In genomic region chr11:69658606-69659450, GRCh38 we compare ENCODE assay signal across 20 cellular contexts. TPM values are rescaled to one million over a fixed set of nuclear protein-coding genes. Genes with fewer than 3 reads are reported as not detected.
DNase-seq lines count a peak whose midpoint lies in the region; ATAC-seq, FAIRE-seq and TF ChIP-seq lines count a peak whose summit lies in the region.
"Had no signal": no experiment of that assay in that cellular context is flagged by ENCODE, and none has a peak within 500 bp of the region (broad histone marks: within the 10 kb centered on the region; RNA-seq: fewer than 3 reads in every experiment).

No MANE protein-coding gene starts in this region.

- no TSS peak for BruUV-seq in GM12878 (replicated peaks; lab: Mats Ljungman, UMichigan)

- no peak overlapping the region for H3K4me2 ChIP-seq in GM12878 (ENCODE audit: control insufficient read depth, insufficient read depth)

- TF ChIP-seq POLR2A in GM12878 (IDR thresholded peaks at IDR 0.05; ENCODE audit: low read depth, low read length), result no peak

- in situ Hi-C loops in GM12878 (cut with MboI), result no loop called here

- 66% methylated on average over 19 of the region's 19 CpGs for WGBS in GM12878 (ENCODE audit: insufficient coverage, insufficient replicate concordance, low lambda C conversion rate, missing lambda C conversion rate)
- 78 to 80% methylated on average over 16 to 18 of the region's 19 CpGs for WGBS in mesodermal cell (ENCODE audit: insufficient coverage in 2 of 2), 2 experiments

- no peak overlapping the region for H3K27ac ChIP-seq in GM12878 (ENCODE audit: control insufficient read depth, insufficient read depth)
- peak overlapping the region; percentile 98 for H3K27ac ChIP-seq in mesodermal cell (ENCODE audit: low read depth, low read length, severe bottlenecking)

- no peaks in the 10 kb centered on the region for H3K36me3 Mint-ChIP-seq in natural killer cell treated with Interleukin-12 subunit alpha and Interleukin-12 subunit beta and Interleukin-15 and Interleukin-18, amount 100 ng/mL, for 72 hours
- no peaks in the 10 kb centered on the region for H3K36me3 Mint-ChIP-seq in natural killer cell

- no peak overlapping the region for H3K4me3 ChIP-seq in GM12878
- no peak overlapping the region for H3K4me3 ChIP-seq in mesodermal cell (ENCODE audit: extremely low read depth, insufficient read depth, low read length, poor library complexity, severe bottlenecking)

- intact Hi-C loops in natural killer cell (cut with micrococcal nuclease), result no loop called here
- intact Hi-C loops in GM12878 (cut with micrococcal nuclease; ENCODE audit: unreplicated experiment), result no loop called here

- no peak for TF ChIP-seq CTCF in natural killer cell (IDR thresholded peaks at IDR 0.05)
- no peak for TF ChIP-seq CTCF in GM12878 (IDR thresholded peaks at IDR 0.05 in 2 of 3, conservative IDR thresholded peaks at IDR 0.05 in 1 of 3; ENCODE audit: control insufficient read depth in 2 of 3, extremely low read depth in 1 of 3, insufficient read depth in 1 of 3, low read depth in 3 of 3, low read length in 3 of 3)

- peak; percentile 51 for DNase-seq in natural killer cell treated with Interleukin-12 subunit alpha and Interleukin-12 subunit beta and Interleukin-15 and Interleukin-18, amount 100 ng/mL, for 72 hours (ENCODE audit: low spot score)
- DNase-seq in natural killer cell (no peak), GM12878 (ENCODE audit: low read depth, low spot score) (no peak), inferior parietal cortex (ENCODE audit: extremely low spot score) (no peak), NCI-H1417 (lab: John Stamatoyannopoulos, UW) (no peak)
- DNase-seq: activated CD4-positive, CD25-positive, alpha-beta regulatory T cell; activated gamma-delta T cell; anterior cingulate cortex; NCI-H1092 treated with DMSO at 0.1 percent for 48 hours; OCI-M1 had no signal

- H3K9me3 Mint-ChIP-seq in natural killer cell treated with Interleukin-12 subunit alpha and Interleukin-12 subunit beta and Interleukin-15 and Interleukin-18, amount 100 ng/mL, for 72 hours, result no peaks in the 10 kb centered on the region
- H3K9me3 Mint-ChIP-seq in natural killer cell, result no peaks in the 10 kb centered on the region
- H3K9me3 Mint-ChIP-seq: dendritic cell treated with granulocyte-macrophage colony-stimulating factor and Interleukin-4, amounts not matched to agents 40 ng/mL and 50 ng/mL, for 4 days; IgD-negative memory B cell had no signal

- H3K9me3 ChIP-seq in GM12878 (replicated peaks; ENCODE audit: control insufficient read depth, insufficient read depth, low read length) (no peaks in the 10 kb centered on the region; the same call in 2 of the 3 replicates), mesodermal cell (ENCODE audit: control insufficient read depth, low read length) (no peaks in the 10 kb centered on the region)

- CTCF ChIA-PET in GM12878 (lab: Yijun Ruan, JAX), result interaction anchor here (3.9 kb wide), 1 partner anchor 12 kb away, joined by 15 read pairs; no protein-coding TSS in a partner anchor

- no peak for TF ChIP-seq EP300 in GM12878 (IDR thresholded peaks at IDR 0.05; ENCODE audit: borderline replicate concordance in 1 of 2, control insufficient read depth in 1 of 2, low read depth in 2 of 2, low read length in 2 of 2)

- SMC1A ChIA-PET in GM12878 (lab: Charles Lee; ENCODE audit: uncharacterized antibody, unreplicated experiment), result no interaction called here

- RAD21 ChIA-PET in GM12878 (lab: Charles Lee; ENCODE audit: unreplicated experiment), result interaction anchor here (0.9 kb wide), 1 partner anchor 557 kb away, joined by 3 read pairs; no protein-coding TSS in a partner anchor

- FAIRE-seq in GM12878 (lab: Jason Lieb, UNC), result no peak
- FAIRE-seq: GM12892, keratinocyte had no signal

- H3K4me1 ChIP-seq in GM12878 (ENCODE audit: control insufficient read depth, insufficient read depth, low read length), result no peaks in the 10 kb centered on the region
- H3K4me1 ChIP-seq in mesodermal cell (ENCODE audit: control insufficient read depth, insufficient read depth, low read length, poor library complexity, severe bottlenecking), result peaks cover 20% of the 10 kb centered on the region

- H3K79me2 ChIP-seq in GM12878 (ENCODE audit: control insufficient read depth, insufficient read depth, low read length), result no peaks in the 10 kb centered on the region

- H3K4me1 Mint-ChIP-seq in natural killer cell treated with Interleukin-12 subunit alpha and Interleukin-12 subunit beta and Interleukin-15 and Interleukin-18, amount 100 ng/mL, for 72 hours (ENCODE audit: low read depth in 2 of 2), result no peaks in the 10 kb centered on the region
- H3K4me1 Mint-ChIP-seq in natural killer cell, result no peaks in the 10 kb centered on the region
- H3K4me1 Mint-ChIP-seq: IgD-negative memory B cell had no signal

- H2AFZ ChIP-seq in GM12878 (ENCODE audit: control insufficient read depth, low read depth, low read length), result no peak overlapping the region

- no peak for ATAC-seq in natural killer cell treated with Interleukin-12 subunit alpha and Interleukin-12 subunit beta and Interleukin-15 and Interleukin-18, amount 100 ng/mL, for 72 hours
- ATAC-seq in natural killer cell (no peak), GM12878 (no peak), GM19035 (IDR thresholded peaks at IDR 0.05; ENCODE audit: unreplicated experiment) (no peak), HG02798 (IDR thresholded peaks at IDR 0.05; ENCODE audit: poor library complexity, unreplicated experiment) (no peak)

- no peak overlapping the region for H3K27ac Mint-ChIP-seq in natural killer cell treated with Interleukin-12 subunit alpha and Interleukin-12 subunit beta and Interleukin-15 and Interleukin-18, amount 100 ng/mL, for 72 hours
- H3K27ac Mint-ChIP-seq in natural killer cell, result no peak overlapping the region
- H3K27ac Mint-ChIP-seq: dendritic cell treated with granulocyte-macrophage colony-stimulating factor and Interleukin-4, amounts not matched to agents 40 ng/mL and 50 ng/mL, for 4 days; IgD-negative memory B cell had no signal

- H4K20me1 ChIP-seq in GM12878 (ENCODE audit: control insufficient read depth, insufficient read depth), result peaks cover 3% of the 10 kb centered on the region; the same call in 1 of the 2 replicates

- H3K4me3 Mint-ChIP-seq in natural killer cell treated with Interleukin-12 subunit alpha and Interleukin-12 subunit beta and Interleukin-15 and Interleukin-18, amount 100 ng/mL, for 72 hours, result no peak overlapping the region
- H3K4me3 Mint-ChIP-seq in natural killer cell, result no peak overlapping the region
- H3K4me3 Mint-ChIP-seq: dendritic cell treated with granulocyte-macrophage colony-stimulating factor and Interleukin-4, amounts not matched to agents 40 ng/mL and 50 ng/mL, for 4 days had no signal

- TF ChIP-seq RAD21 in GM12878 (IDR thresholded peaks at IDR 0.05; ENCODE audit: insufficient read depth, low read depth, low read length), result no peak

- no peaks in the 10 kb centered on the region for H3K27me3 ChIP-seq in GM12878 (replicated peaks in 1 of 2; ENCODE audit: control insufficient read depth in 2 of 2, insufficient read depth in 2 of 2, low read length in 1 of 2)

- POLR2A ChIA-PET in GM12878 (lab: Charles Lee), result no interaction called here

- no peaks in the 10 kb centered on the region for H3K27me3 Mint-ChIP-seq in natural killer cell treated with Interleukin-12 subunit alpha and Interleukin-12 subunit beta and Interleukin-15 and Interleukin-18, amount 100 ng/mL, for 72 hours
- H3K27me3 Mint-ChIP-seq in natural killer cell (ENCODE audit: low read depth in 2 of 2), result no peaks in the 10 kb centered on the region
- H3K27me3 Mint-ChIP-seq: IgD-negative memory B cell had no signal

- H3K9ac ChIP-seq in GM12878 (ENCODE audit: control insufficient read depth, insufficient read depth, low read length), result no peak overlapping the region

- H3K36me3 ChIP-seq in GM12878 (ENCODE audit: control insufficient read depth in 2 of 2, insufficient read depth in 2 of 2, low read length in 1 of 2) (no peaks in the 10 kb centered on the region), mesodermal cell (ENCODE audit: control insufficient read depth, insufficient read depth, low read length) (peaks cover 21% of the 10 kb centered on the region)

RNA-seq across cellular contexts. Expression of gene LTO1, which starts 16.3 kb away (rescaled TPM):
- 10 to 100 TPM; 23.4 to 37.7 TPM for total RNA-seq in natural killer cell treated with Interleukin-12 subunit alpha and Interleukin-12 subunit beta and Interleukin-15 and Interleukin-18, amount 100 ng/mL, for 72 hours
- 10 to 100 TPM; 23.2 to 33.5 (median 25.3) TPM for total RNA-seq in natural killer cell
- total RNA-seq in GM12878 (2013; cell fraction: nucleolus; rRNA removed), result 89.6 and 94.0 TPM in 2 replicates
- 14.2 and 19.8 TPM in 2 replicates for total RNA-seq in GM12878 (2014; rRNA removed)
- total RNA-seq in GM12878 (2014; rRNA removed; fragmentation: Illumina TruSeq; extraction: Trizol), result 12.4 and 12.5 TPM in 2 replicates
- total RNA-seq in GM12878 (2021), result 15.2 and 17.4 TPM in 2 replicates
- polyA plus RNA-seq in GM12878 (2011; ENCODE audit: low read depth), result 8.4 TPM
- polyA plus RNA-seq in GM12878 (2011; rRNA removed), result 15.6 and 16.8 TPM in 2 replicates
- polyA plus RNA-seq in GM12878 (2011; cell fraction: cytosol; rRNA removed), result 19.8 and 21.4 TPM in 2 replicates
- polyA plus RNA-seq in GM12878 (2011; cell fraction: nucleus; rRNA removed), result 20.7 and 33.5 TPM in 2 replicates
- 10.4 and 12.6 TPM in 2 replicates for polyA plus RNA-seq in GM12878 (2012)
- 14.7 and 23.4 TPM in 2 replicates for polyA plus RNA-seq in GM12878 (2014; fragmentation: Illumina TruSeq; extraction: Trizol)
- polyA plus RNA-seq in GM12878 (2014; fragmentation: Nextera tagmentation; extraction: Ambion mirVana), result 1 to 10 TPM; 2.6 to 5.4 TPM
- 25.8 and 27.5 TPM in 2 replicates for polyA plus RNA-seq in GM12878 (2014; rRNA removed)
- 10 to 100 TPM; 11.7 to 17.5 TPM for polyA plus RNA-seq in GM12878 (2016; fragmentation: Nextera tagmentation; extraction: Ambion mirVana)
- 8.9 and 14.1 TPM in 2 replicates for polyA minus RNA-seq in GM12878 (2011; rRNA and poly(A)+ RNA removed)
- polyA minus RNA-seq in GM12878 (2011; cell fraction: cytosol; rRNA and poly(A)+ RNA removed), result 4.8 and 7.8 TPM in 2 replicates
- 13.3 and 25.9 TPM in 2 replicates for polyA minus RNA-seq in GM12878 (2011; cell fraction: nucleus; rRNA and poly(A)+ RNA removed)
- polyA plus RNA-seq in mesodermal cell (2013, experiment 1 of 2), result 12.1 TPM
- 13.3 TPM for polyA plus RNA-seq in mesodermal cell (2013, experiment 2 of 2)

RNA-seq across cellular contexts. Expression of gene CCND1, which starts 17.9 kb away (rescaled TPM):
- total RNA-seq in natural killer cell treated with Interleukin-12 subunit alpha and Interleukin-12 subunit beta and Interleukin-15 and Interleukin-18, amount 100 ng/mL, for 72 hours, result under 1 TPM in 1 of 2 donors, not detected in 1; 0.67 TPM
- total RNA-seq in natural killer cell (1 to 10 TPM; 1.4 to 2.3 (median 2.3) TPM), GM12878 (2014; rRNA removed) (0.23 and 0.54 TPM in 2 replicates), GM12878 (2014; rRNA removed; fragmentation: Illumina TruSeq; extraction: Trizol) (0.09 and 0.28 TPM in 2 replicates), GM12878 (2021) (1.5 and 2.6 TPM in 2 replicates)
- 22.7 and 23.4 TPM in 2 replicates for total RNA-seq in GM12878 (2013; cell fraction: nucleolus; rRNA removed)
- 0.70 TPM for polyA plus RNA-seq in GM12878 (2011; ENCODE audit: low read depth)
- polyA plus RNA-seq in GM12878 (2011; rRNA removed) (3.8 and 6.6 TPM in 2 replicates), GM12878 (2014; fragmentation: Illumina TruSeq; extraction: Trizol) (0.03 and 0.43 TPM in 2 replicates), GM12878 (2014; fragmentation: Nextera tagmentation; extraction: Ambion mirVana) (not detected), GM12878 (2014; rRNA removed) (0.09 and 0.17 TPM in 2 replicates), GM12878 (2016; fragmentation: Nextera tagmentation; extraction: Ambion mirVana) (1 to 10 TPM in 1 of 2 experiments, under 1 TPM in 1; 0.75 to 1.2 TPM)
- polyA plus RNA-seq in GM12878 (2011; cell fraction: cytosol; rRNA removed), result 8.8 and 8.9 TPM in 2 replicates
- polyA plus RNA-seq in GM12878 (2011; cell fraction: nucleus; rRNA removed), result 11.2 and 12.7 TPM in 2 replicates
- 1.1 and 1.8 TPM in 2 replicates for polyA plus RNA-seq in GM12878 (2012)
- 4.2 and 7.6 TPM in 2 replicates for polyA minus RNA-seq in GM12878 (2011; rRNA and poly(A)+ RNA removed)
- 6.3 and 7.5 TPM in 2 replicates for polyA minus RNA-seq in GM12878 (2011; cell fraction: cytosol; rRNA and poly(A)+ RNA removed)
- 7.9 and 12.1 TPM in 2 replicates for polyA minus RNA-seq in GM12878 (2011; cell fraction: nucleus; rRNA and poly(A)+ RNA removed)
- polyA plus RNA-seq in mesodermal cell (2013, experiment 1 of 2), result 278 TPM
- polyA plus RNA-seq in mesodermal cell (2013, experiment 2 of 2), result 285 TPM

RNA-seq across cellular contexts. Expression of gene FGF19, which starts 45.0 kb away (rescaled TPM):
- total RNA-seq in natural killer cell treated with Interleukin-12 subunit alpha and Interleukin-12 subunit beta and Interleukin-15 and Interleukin-18, amount 100 ng/mL, for 72 hours, result not detected
- not detected for total RNA-seq in natural killer cell
- total RNA-seq in GM12878 (2013; cell fraction: nucleolus; rRNA removed), result not detected in 2 replicates
- total RNA-seq in GM12878 (2014; rRNA removed), result not detected in 2 replicates
- total RNA-seq in GM12878 (2014; rRNA removed; fragmentation: Illumina TruSeq; extraction: Trizol), result not detected in 2 replicates
- 0.08 TPM in 1 of 2 replicates, not detected in the other for total RNA-seq in GM12878 (2021)
- polyA plus RNA-seq in GM12878 (2011; ENCODE audit: low read depth), result not detected
- polyA plus RNA-seq in GM12878 (2011; rRNA removed), result not detected in 2 replicates
- not detected in 2 replicates for polyA plus RNA-seq in GM12878 (2011; cell fraction: cytosol; rRNA removed)
- polyA plus RNA-seq in GM12878 (2011; cell fraction: nucleus; rRNA removed), result not detected in 2 replicates
- polyA plus RNA-seq in GM12878 (2012), result not detected in 2 replicates
- polyA plus RNA-seq in GM12878 (2014; fragmentation: Illumina TruSeq; extraction: Trizol), result not detected in 2 replicates
- not detected for polyA plus RNA-seq in GM12878 (2014; fragmentation: Nextera tagmentation; extraction: Ambion mirVana)
- not detected in 2 replicates for polyA plus RNA-seq in GM12878 (2014; rRNA removed)
- polyA plus RNA-seq in GM12878 (2016; fragmentation: Nextera tagmentation; extraction: Ambion mirVana), result not detected
- polyA minus RNA-seq in GM12878 (2011; rRNA and poly(A)+ RNA removed), result not detected in 2 replicates
- not detected in 2 replicates for polyA minus RNA-seq in GM12878 (2011; cell fraction: cytosol; rRNA and poly(A)+ RNA removed)
- polyA minus RNA-seq in GM12878 (2011; cell fraction: nucleus; rRNA and poly(A)+ RNA removed), result not detected in 2 replicates
- 14.5 TPM for polyA plus RNA-seq in mesodermal cell (2013, experiment 1 of 2)
- polyA plus RNA-seq in mesodermal cell (2013, experiment 2 of 2), result 20.7 TPM
- total RNA-seq: glomerular endothelial cell, pulmonary artery endothelial cell had no signal
- polyA plus RNA-seq: esophagus, IgD-negative memory B cell had no signal
